ENCODE assay signal across 8 cellular contexts in the genomic region with DNA sequence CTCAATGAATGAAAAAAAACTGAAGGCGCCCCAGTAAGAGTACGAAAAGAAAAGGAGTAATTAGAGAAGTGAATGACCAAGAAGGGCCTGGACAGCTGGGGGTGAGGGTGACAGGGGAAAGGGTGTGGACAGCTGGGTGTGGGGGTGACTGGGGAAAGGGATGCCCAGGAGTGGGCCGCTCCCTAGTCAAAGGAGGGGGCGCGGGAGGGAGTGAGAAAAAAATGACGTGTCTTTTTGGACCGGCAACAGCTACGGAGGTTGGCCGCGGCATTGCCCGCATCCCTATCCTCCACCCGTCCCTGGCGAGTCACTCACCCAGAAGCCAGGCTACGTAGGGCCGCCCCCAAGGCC. TPM values are rescaled to one million over a fixed set of nuclear protein-coding genes. Genes with fewer than 3 reads are reported as not detected.
DNase-seq lines count a peak whose midpoint lies in the region; TF ChIP-seq lines count a peak whose summit lies in the region.

No MANE protein-coding gene starts in this region.

- peaks cover 0 to 7% of the 10 kb centered on the region in 2 donors for H3K4me1 ChIP-seq in uterus

- H3K27me3 Mint-ChIP-seq in mesothelial cell of epicardium (ENCODE audit: low read depth): no peaks in the 10 kb centered on the region

- TF ChIP-seq CTCF in mesothelial cell of epicardium (IDR thresholded peaks at IDR 0.05; ENCODE audit: unreplicated experiment) (no peak), uterus (IDR thresholded peaks at IDR 0.05) (no peak)

- DNase-seq in NCI-H1436 (lab: John Stamatoyannopoulos, UW) (peak; percentile 32), NCI-H1436 treated with DMSO at 0.1 percent for 48 hours (lab: John Stamatoyannopoulos, UW) (no peak), dedifferentiated amniotic fluid mesenchymal stem cell (ENCODE audit: extremely low spot score) (peak; percentile 88), mesothelial cell of epicardium (ENCODE audit: low spot score in 2 of 2, unreplicated experiment in 2 of 2) (no peak), uterus (no peak), COLO668 (lab: John Stamatoyannopoulos, UW; ENCODE audit: unreplicated experiment) (no peak)
- no peak for DNase-seq in effector CD4-positive, alpha-beta T cell

- H3K27ac ChIP-seq in KOPT-K1 (ENCODE audit: low read depth, low read length, poor library complexity, severe bottlenecking) (peak overlapping the region; percentile 95), uterus (peak overlapping the region; percentile 96 to 99)

- no peak for TF ChIP-seq POLR2A in uterus (IDR thresholded peaks at IDR 0.05)

- peaks cover 7% of the 10 kb centered on the region for H3K36me3 Mint-ChIP-seq in mesothelial cell of epicardium

- peaks cover 4% of the 10 kb centered on the region for H3K9me3 Mint-ChIP-seq in mesothelial cell of epicardium

- H3K9me3 ChIP-seq in KOPT-K1 (ENCODE audit: insufficient read depth, low read length, poor library complexity, severe bottlenecking): peaks cover 15% of the 10 kb centered on the region
- no peaks in the 10 kb centered on the region for H3K9me3 ChIP-seq in uterus

- H3K4me1 Mint-ChIP-seq in mesothelial cell of epicardium: peaks cover 38% of the 10 kb centered on the region

- H3K4me3 Mint-ChIP-seq in mesothelial cell of epicardium: peak overlapping the region; percentile 88

- peak overlapping the region; percentile 99 for H3K27ac Mint-ChIP-seq in mesothelial cell of epicardium

- intact Hi-C loops in uterus (cut with DNase I; ENCODE audit: low total_unique reads): no loop called here

- H3K36me3 ChIP-seq in KOPT-K1 (ENCODE audit: insufficient read depth, low read length): 0 out of 2 replicates have a peak, but pooled peaks cover 8% of the 10 kb centered on the region
- no peaks in the 10 kb centered on the region for H3K36me3 ChIP-seq in uterus

- H3K4me3 ChIP-seq in uterus: peak overlapping the region; percentile 61 to 70

- no peaks in the 10 kb centered on the region for H3K27me3 ChIP-seq in uterus

RNA-seq across cellular contexts. Expression of gene ZCWPW2, which starts 0.3 kb away (rescaled TPM):
- 1.3 to 1.5 TPM (median 1.4 TPM) in 3 replicates for total RNA-seq in mesothelial cell of epicardium
- 1 to 10 TPM in 2 of 4 donors, not detected in 2; 1.5 to 2.6 TPM for total RNA-seq in uterus

RNA-seq across cellular contexts. Expression of gene AZI2, which starts 0.4 kb away (rescaled TPM):
- total RNA-seq in mesothelial cell of epicardium (63.8 to 64.4 TPM (median 63.9 TPM) in 3 replicates), uterus (100 to 1,000 TPM in 2 of 4 donors, 10 to 100 TPM in 2; 21.8 to 129 (median 71.2) TPM)

Comparison
In these comparisons a context has a peak if more than half of its experiments do, and no peak if none do; other contexts are left out.
1. DNase-seq: peak in NCI-H1436 (single experiment) and dedifferentiated amniotic fluid mesenchymal stem cell (single experiment); none in NCI-H1436 treated with DMSO at 0.1 percent for 48 hours (single experiment), mesothelial cell of epicardium (0 of 2), uterus (0 of 2), COLO668 (single experiment) and effector CD4-positive, alpha-beta T cell (single experiment).